8 cellular contexts compared by ENCODE assay signal in genomic region chr2:73070651-73071451, GRCh38. TPM values are rescaled to one million over a fixed set of nuclear protein-coding genes. Genes with fewer than 3 reads are reported as not detected.
A peak's percentile ranks its signal among the peaks of the same experiment; 100 is the strongest.
DNase-seq lines count a peak whose midpoint lies in the region; ATAC-seq and FAIRE-seq lines count a peak whose summit lies in the region.

No MANE protein-coding gene starts in this region.

- intact Hi-C loops in activated CD4-positive, alpha-beta T cell treated with anti-CD3 and anti-CD28 coated beads for 36 hours (cut with DNase I, micrococcal nuclease) = loop anchor here (1.0 to 5.0 kb wide), 17 partner anchors 42 to 1844 kb away; partner anchors contain the start of genes PRADC1 (in 2 of the 2), SPR (in 2 of the 2), ALMS1 (in 1 of the 2) and EGR4 (in 1 of the 2)

- H3K27me3 ChIP-seq in layer of hippocampus (ENCODE audit: control insufficient read depth, insufficient read depth, low read length) = no peaks in the 10 kb centered on the region

- CTCF ChIA-PET in activated CD4-positive, alpha-beta T cell treated with anti-CD3 and anti-CD28 coated beads for 36 hours (lab: Charles Lee) = interaction anchor here (0.7 to 3.3 kb wide), 4 partner anchors 11 to 144 kb away, joined by 3 to 26 read pairs (median 3); no protein-coding TSS in a partner anchor

- H3K27ac ChIP-seq in cingulate gyrus (ENCODE audit: low read depth, low read length) (peak overlapping the region; percentile 94), layer of hippocampus (ENCODE audit: low read depth, low read length) (peak overlapping the region; percentile 95)

- H3K27ac Mint-ChIP-seq in activated CD4-positive, alpha-beta T cell treated with anti-CD3 and anti-CD28 coated beads for 36 hours = peak overlapping the region; percentile 90

- POLR2A ChIA-PET in activated CD4-positive, alpha-beta T cell treated with anti-CD3 and anti-CD28 coated beads for 36 hours (lab: Charles Lee) = no interaction called here

- peaks cover 19% of the 10 kb centered on the region for H3K4me1 Mint-ChIP-seq in activated CD4-positive, alpha-beta T cell treated with anti-CD3 and anti-CD28 coated beads for 36 hours

- FAIRE-seq in GM19239 (lab: Jason Lieb, UNC) = peak; percentile 83

- DNase-seq in Ammon's horn (ENCODE audit: low spot score) = peak; percentile 98
- peak; percentile 95 for DNase-seq in GM19239 (ENCODE audit: insufficient read length, low spot score)
- DNase-seq in NCI-H460 (ENCODE audit: extremely low read depth, low read depth) = peak; percentile 96
- peak; percentile 97 for DNase-seq in activated CD4-positive, alpha-beta T cell treated with anti-CD3 and anti-CD28 coated beads for 36 hours
- DNase-seq in stimulated activated CD4-positive, alpha-beta T cell treated with anti-CD3 and anti-CD28 coated beads, Interleukin-1b, Interleukin-23, amount 100 ng/mL, for 1 hour (ENCODE audit: low read depth in 2 of 2) = peak; percentile 83 to 96

- no peaks in the 10 kb centered on the region for H3K36me3 Mint-ChIP-seq in activated CD4-positive, alpha-beta T cell treated with anti-CD3 and anti-CD28 coated beads for 36 hours (ENCODE audit: low read depth)

- H3K9me3 Mint-ChIP-seq in activated CD4-positive, alpha-beta T cell treated with anti-CD3 and anti-CD28 coated beads for 36 hours (ENCODE audit: low read depth) = no peaks in the 10 kb centered on the region

- peak overlapping the region; percentile 82 for H3K4me3 Mint-ChIP-seq in activated CD4-positive, alpha-beta T cell treated with anti-CD3 and anti-CD28 coated beads for 36 hours

- no peaks in the 10 kb centered on the region for H3K27me3 Mint-ChIP-seq in activated CD4-positive, alpha-beta T cell treated with anti-CD3 and anti-CD28 coated beads for 36 hours

- ATAC-seq in HG03439 (IDR thresholded peaks at IDR 0.05; ENCODE audit: unreplicated experiment) = peak; percentile 95
- ATAC-seq in activated CD4-positive, alpha-beta T cell treated with anti-CD3 and anti-CD28 coated beads for 36 hours = peak; percentile 96

RNA-seq across cellular contexts. Expression of gene SFXN5, which starts 0.7 kb away (rescaled TPM):
- total RNA-seq in NCI-H460 (2014; rRNA removed; shearing (Covaris generic)) = 13.4 and 13.7 TPM in 2 replicates
- polyA plus RNA-seq in NCI-H460 (2014; cell fraction: nucleus; rRNA removed) = 53.3 and 72.7 TPM in 2 replicates
- 1 to 10 TPM; 4.5 to 6.2 TPM for total RNA-seq in activated CD4-positive, alpha-beta T cell treated with anti-CD3 and anti-CD28 coated beads for 36 hours

RNA-seq across cellular contexts. Expression of gene RAB11FIP5, which starts 41.9 kb away (rescaled TPM):
- 12.8 and 13.3 TPM in 2 replicates for total RNA-seq in NCI-H460 (2014; rRNA removed; shearing (Covaris generic))
- polyA plus RNA-seq in NCI-H460 (2014; cell fraction: nucleus; rRNA removed) = 7.9 and 10.0 TPM in 2 replicates
- total RNA-seq in activated CD4-positive, alpha-beta T cell treated with anti-CD3 and anti-CD28 coated beads for 36 hours = 10 to 100 TPM; 16.4 to 16.5 TPM

Comparison
In these comparisons a context has a peak if more than half of its experiments do, and no peak if none do; other contexts are left out.
1. Peak in every context shown above with its lines: DNase-seq, ATAC-seq and H3K27ac ChIP-seq.